Comparison of ENCODE assay signal across 8 cellular contexts in genomic region chr11:64762277-64762915, GRCh38. TPM values are rescaled to one million over a fixed set of nuclear protein-coding genes. Genes with fewer than 3 reads are reported as not detected.
A peak's percentile ranks its signal among the peaks of the same experiment; 100 is the strongest.
DNase-seq lines count a peak whose midpoint lies in the region; ATAC-seq and TF ChIP-seq lines count a peak whose summit lies in the region.

No MANE protein-coding gene starts in this region.

- no TSS peak for BruUV-seq in IMR-90 (replicated peaks; lab: Mats Ljungman, UMichigan)

- H3K4me1 Mint-ChIP-seq in CD4-positive, alpha-beta memory T cell: peaks cover 49 to 86% (median 68%) of the 10 kb centered on the region in 4 donors
- H3K4me1 Mint-ChIP-seq in chondrocyte (ENCODE audit: low read depth): peaks cover 43% of the 10 kb centered on the region
- peaks cover 62% of the 10 kb centered on the region for H3K4me1 Mint-ChIP-seq in nephron

- peaks cover 39% of the 10 kb centered on the region for H3K36me3 ChIP-seq in CD4-positive, alpha-beta memory T cell (ENCODE audit: insufficient read depth, low read length)
- peaks cover 52% of the 10 kb centered on the region for H3K36me3 ChIP-seq in IMR-90 (ENCODE audit: control insufficient read depth, insufficient read depth, low read length)

- no peak overlapping the region for H2BK120ac ChIP-seq in IMR-90 (ENCODE audit: low read depth, low read length)

- no peak overlapping the region for H2AFZ ChIP-seq in IMR-90 (replicated peaks; ENCODE audit: low read length, poor library complexity)

- peak overlapping the region in 1 of 2 donors; percentile 15 for H3K4me3 ChIP-seq in CD4-positive, alpha-beta memory T cell (ENCODE audit: low read length in 2 of 2)
- H3K4me3 ChIP-seq in IMR-90 (ENCODE audit: insufficient read depth, low read depth, low read length): no peak overlapping the region

- WGBS in IMR-90 (ENCODE audit: extremely low coverage in 2 of 2, insufficient read length in 1 of 2), 2 experiments: 52% methylated on average over 3 of the region's 10 CpGs; no CpG with 5 or more reads in 1 of the 2 experiments

- no peak overlapping the region for H3K56ac ChIP-seq in IMR-90 (ENCODE audit: extremely low read depth, insufficient read depth, low read length)

- POLR2A ChIA-PET in CD4-positive, alpha-beta memory T cell (lab: Charles Lee; ENCODE audit: partially characterized antibody): interaction anchor here (0.8 to 33.1 kb wide), 6 partner anchors 13 to 100 kb away, joined by 3 to 1500 read pairs (median 14); partner anchors contain the start of genes MAP4K2, RASGRP2 and SF1
- POLR2A ChIA-PET in IMR-90 (lab: Charles Lee; ENCODE audit: unreplicated experiment): no interaction called here

- H3K27me3 ChIP-seq in CD4-positive, alpha-beta memory T cell (ENCODE audit: insufficient read depth, low read length): no peaks in the 10 kb centered on the region
- no peaks in the 10 kb centered on the region for H3K27me3 ChIP-seq in IMR-90 (ENCODE audit: control insufficient read depth, insufficient read depth, low read length)

- H3K9me3 Mint-ChIP-seq in CD4-positive, alpha-beta memory T cell: peaks cover 0 to 24% (median 0%) of the 10 kb centered on the region in 8 donors
- no peaks in the 10 kb centered on the region for H3K9me3 Mint-ChIP-seq in chondrocyte (ENCODE audit: low read depth)
- no peaks in the 10 kb centered on the region for H3K9me3 Mint-ChIP-seq in nephron

- H3K27me3 Mint-ChIP-seq in CD4-positive, alpha-beta memory T cell: no peaks in the 10 kb centered on the region
- H3K27me3 Mint-ChIP-seq in chondrocyte (ENCODE audit: low read depth): no peaks in the 10 kb centered on the region
- no peaks in the 10 kb centered on the region for H3K27me3 Mint-ChIP-seq in nephron (ENCODE audit: low read depth)

- peaks cover 45% of the 10 kb centered on the region for H4K20me1 ChIP-seq in IMR-90 (ENCODE audit: insufficient read depth, low read length)

- H3K27ac ChIP-seq in CD4-positive, alpha-beta memory T cell (ENCODE audit: low read depth, low read length): peak overlapping the region; percentile 47
- no peak overlapping the region for H3K27ac ChIP-seq in IMR-90 (ENCODE audit: insufficient read depth, low read length)

- no peak overlapping the region for H2BK20ac ChIP-seq in IMR-90 (ENCODE audit: low read depth, low read length)

- DNase-seq in CD4-positive, alpha-beta memory T cell: peak in 1 of 5 donors; percentile 28
- DNase-seq in IMR-90 (no peak), chondrocyte (ENCODE audit: low spot score) (no peak), H4 (ENCODE audit: low spot score) (no peak), NCI-H82 (lab: John Stamatoyannopoulos, UW) (no peak), SK-N-DZ (ENCODE audit: low spot score) (no peak)

- dilution Hi-C loops in IMR-90 (cut with HindIII; ENCODE audit: low sequenced_read_pairs, unreplicated experiment): no loop called here

- in situ Hi-C loops in IMR-90 (cut with MboI; ENCODE audit: low sequenced_read_pairs): no loop called here

- H3K18ac ChIP-seq in IMR-90 (ENCODE audit: low read depth, low read length): no peak overlapping the region

- H3K23ac ChIP-seq in IMR-90 (ENCODE audit: low read depth, low read length): peak overlapping the region; percentile 42

- no peak for TF ChIP-seq RAD21 in IMR-90 (IDR thresholded peaks at IDR 0.05; ENCODE audit: low read length)

- TF ChIP-seq POLR2A in IMR-90 (IDR thresholded peaks at IDR 0.05; ENCODE audit: low read depth, low read length): no peak; the same call in 1 of the 2 replicates

- H3K9me3 ChIP-seq in CD4-positive, alpha-beta memory T cell (ENCODE audit: control insufficient read depth in 1 of 2, low read length in 2 of 2): no peaks in the 10 kb centered on the region
- no peaks in the 10 kb centered on the region for H3K9me3 ChIP-seq in IMR-90 (ENCODE audit: control insufficient read depth, insufficient read depth, low read length)

- no peak overlapping the region for H3K4me2 ChIP-seq in IMR-90 (ENCODE audit: low read depth, low read length)

- peaks cover 43 to 51% of the 10 kb centered on the region in 2 donors for H3K36me3 Mint-ChIP-seq in CD4-positive, alpha-beta memory T cell
- H3K36me3 Mint-ChIP-seq in chondrocyte (ENCODE audit: low read depth): peaks cover 30% of the 10 kb centered on the region
- peaks cover 40% of the 10 kb centered on the region for H3K36me3 Mint-ChIP-seq in nephron (ENCODE audit: low read depth)

- intact Hi-C loops in CD4-positive, alpha-beta memory T cell (cut with micrococcal nuclease): loop anchor here (2.0 kb wide), 1 partner anchor 14 kb away; no protein-coding TSS in a partner anchor
- intact Hi-C loops in IMR-90 (cut with micrococcal nuclease): no loop called here

- H3K79me1 ChIP-seq in IMR-90 (ENCODE audit: low read depth in 1 of 2, low read length in 2 of 2): peaks cover 17 to 49% of the 10 kb centered on the region in 2 experiments

- no peak overlapping the region for H2AK9ac ChIP-seq in IMR-90 (replicated peaks; ENCODE audit: low read depth, low read length, poor library complexity)

- H3K9me1 ChIP-seq in IMR-90 (ENCODE audit: insufficient read depth, low read length): peaks cover 18% of the 10 kb centered on the region; the same call in 1 of the 2 replicates

- CTCF ChIA-PET in CD4-positive, alpha-beta memory T cell (lab: Charles Lee; ENCODE audit: partially characterized antibody): interaction anchor here (0.8 to 7.6 kb wide), 6 partner anchors 10 to 84 kb away, joined by 3 to 135 read pairs (median 5); partner anchors contain the start of gene RASGRP2
- CTCF ChIA-PET in IMR-90 (lab: Yijun Ruan, JAX): no interaction called here

- no peak overlapping the region for H2BK5ac ChIP-seq in IMR-90 (ENCODE audit: low read depth, low read length, poor library complexity, severe bottlenecking)

- peak overlapping the region; percentile 16; the same call in 1 of the 2 replicates for H2AK5ac ChIP-seq in IMR-90 (ENCODE audit: low read depth, low read length)

- ATAC-seq in IMR-90 (ENCODE audit: low read depth) (no peak), GM21423 (IDR thresholded peaks at IDR 0.05; ENCODE audit: unreplicated experiment) (no peak)

- no peak overlapping the region for H4K91ac ChIP-seq in IMR-90 (ENCODE audit: insufficient read depth, low read depth, low read length)

- no peak overlapping the region for H2BK15ac ChIP-seq in IMR-90 (ENCODE audit: low read depth, low read length)

- no peak overlapping the region for H3K9ac ChIP-seq in IMR-90 (ENCODE audit: low read depth, low read length)

- H4K5ac ChIP-seq in IMR-90 (ENCODE audit: low read depth, low read length): no peak overlapping the region

- 0 out of 4 replicates have a peak overlapping the region, but pooled peaks of 1 of the 2 experiments have one; percentile 5 for H4K8ac ChIP-seq in IMR-90 (ENCODE audit: low read depth in 2 of 2, low read length in 2 of 2)

- peaks cover 79% of the 10 kb centered on the region for H3K4me1 ChIP-seq in CD4-positive, alpha-beta memory T cell (ENCODE audit: insufficient read depth, low read length)
- H3K4me1 ChIP-seq in IMR-90 (ENCODE audit: control insufficient read depth, insufficient read depth, low read length): peaks cover 18% of the 10 kb centered on the region

- H3K4ac ChIP-seq in IMR-90 (ENCODE audit: low read depth, low read length): peak overlapping the region; percentile 37; the same call in 1 of the 2 replicates

- no peak overlapping the region for H3K14ac ChIP-seq in IMR-90 (replicated peaks; ENCODE audit: low read depth, low read length)

- no peak for TF ChIP-seq CTCF in IMR-90 (conservative IDR thresholded peaks at IDR 0.05; ENCODE audit: low read depth, low read length)
- no peak for TF ChIP-seq CTCF in chondrocyte (IDR thresholded peaks at IDR 0.05)
- TF ChIP-seq CTCF in nephron (IDR thresholded peaks at IDR 0.05; ENCODE audit: unreplicated experiment in 3 of 3): no peak

- peak overlapping the region; percentile 63 to 94 (median 90) for H3K27ac Mint-ChIP-seq in CD4-positive, alpha-beta memory T cell
- H3K27ac Mint-ChIP-seq in chondrocyte (ENCODE audit: unreplicated experiment) (peak overlapping the region; percentile 41), nephron (peak overlapping the region; percentile 59 to 86 (median 83))

- peak overlapping the region; percentile 63 to 90 (median 77) for H3K4me3 Mint-ChIP-seq in CD4-positive, alpha-beta memory T cell
- H3K4me3 Mint-ChIP-seq in chondrocyte (ENCODE audit: unreplicated experiment): no peak overlapping the region
- peak overlapping the region; percentile 8 to 18 (median 14) for H3K4me3 Mint-ChIP-seq in nephron

RNA-seq across cellular contexts. Expression of gene PYGM, which starts 2.6 kb away (rescaled TPM):
- total RNA-seq in CD4-positive, alpha-beta memory T cell: 10 to 100 TPM; 10.7 to 11.3 TPM
- under 1 TPM in 1 of 2 donors, not detected in 1; 0.38 TPM for polyA plus RNA-seq in CD4-positive, alpha-beta memory T cell
- total RNA-seq in IMR-90 (2012; rRNA removed): under 0.01 and 0.18 TPM in 2 replicates
- polyA plus RNA-seq in IMR-90 (2012; rRNA removed): 0.21 and 0.46 TPM in 2 replicates
- 0.08 and 0.31 TPM in 2 replicates for polyA plus RNA-seq in IMR-90 (2012; cell fraction: cytosol; rRNA removed)
- polyA plus RNA-seq in IMR-90 (2012; cell fraction: nucleus; rRNA removed; ENCODE audit: low replicate concordance): 0.58 and 0.64 TPM in 2 replicates
- 0.65 to 1.6 TPM (median 1.2 TPM) in 3 replicates for total RNA-seq in chondrocyte
- 0.25 TPM in 1 of 2 replicates, not detected in the other for total RNA-seq in H4 (2014; rRNA removed; shearing (Covaris generic))
- polyA plus RNA-seq in SK-N-DZ (2014; cell fraction: cytosol; rRNA removed): 9.8 and 11.6 TPM in 2 replicates
- polyA plus RNA-seq in SK-N-DZ (2014; cell fraction: nucleus; rRNA removed): 7.5 and 9.4 TPM in 2 replicates

RNA-seq across cellular contexts. Expression of gene SF1, which starts 15.9 kb away (rescaled TPM):
- 100 to 1,000 TPM; 805 to 832 TPM for total RNA-seq in CD4-positive, alpha-beta memory T cell
- polyA plus RNA-seq in CD4-positive, alpha-beta memory T cell: 100 to 1,000 TPM in 1 of 2 donors, 10 to 100 TPM in 1; 48.3 to 158 TPM
- total RNA-seq in IMR-90 (2012; rRNA removed): 56.8 and 76.1 TPM in 2 replicates
- polyA plus RNA-seq in IMR-90 (2012; rRNA removed): 75.0 and 88.0 TPM in 2 replicates
- polyA plus RNA-seq in IMR-90 (2012; cell fraction: cytosol; rRNA removed): 103 and 112 TPM in 2 replicates
- 263 and 388 TPM in 2 replicates for polyA plus RNA-seq in IMR-90 (2012; cell fraction: nucleus; rRNA removed; ENCODE audit: low replicate concordance)
- total RNA-seq in chondrocyte: 183 to 198 TPM (median 190 TPM) in 3 replicates
- 79.6 and 94.1 TPM in 2 replicates for total RNA-seq in H4 (2014; rRNA removed; shearing (Covaris generic))
- polyA plus RNA-seq in SK-N-DZ (2014; cell fraction: cytosol; rRNA removed): 143 and 178 TPM in 2 replicates
- polyA plus RNA-seq in SK-N-DZ (2014; cell fraction: nucleus; rRNA removed): 181 and 258 TPM in 2 replicates

RNA-seq across cellular contexts. Expression of gene RASGRP2, which starts 18.5 kb away (rescaled TPM):
- total RNA-seq in CD4-positive, alpha-beta memory T cell: 100 to 1,000 TPM; 440 to 463 TPM
- 100 to 1,000 TPM; 177 to 208 TPM for polyA plus RNA-seq in CD4-positive, alpha-beta memory T cell
- not detected in 2 replicates for total RNA-seq in IMR-90 (2012; rRNA removed)
- polyA plus RNA-seq in IMR-90 (2012; rRNA removed): 0.82 and 1.2 TPM in 2 replicates
- 0.93 TPM in 1 of 2 replicates, not detected in the other for polyA plus RNA-seq in IMR-90 (2012; cell fraction: cytosol; rRNA removed)
- polyA plus RNA-seq in IMR-90 (2012; cell fraction: nucleus; rRNA removed; ENCODE audit: low replicate concordance): 1.2 and 1.9 TPM in 2 replicates
- 4.7 to 11.4 TPM (median 10.1 TPM) in 3 replicates for total RNA-seq in chondrocyte
- total RNA-seq in H4 (2014; rRNA removed; shearing (Covaris generic)): not detected in 2 replicates
- 10.4 and 13.9 TPM in 2 replicates for polyA plus RNA-seq in SK-N-DZ (2014; cell fraction: cytosol; rRNA removed)
- 55.3 and 58.4 TPM in 2 replicates for polyA plus RNA-seq in SK-N-DZ (2014; cell fraction: nucleus; rRNA removed)

RNA-seq across cellular contexts. Expression of gene NRXN2, which starts 39.4 kb away (rescaled TPM):
- under 1 TPM in 1 of 2 experiments, not detected in 1; 0.30 TPM for total RNA-seq in CD4-positive, alpha-beta memory T cell
- polyA plus RNA-seq in CD4-positive, alpha-beta memory T cell: not detected
- total RNA-seq in IMR-90 (2012; rRNA removed): 0.18 and 0.28 TPM in 2 replicates
- 0.13 and 0.22 TPM in 2 replicates for polyA plus RNA-seq in IMR-90 (2012; rRNA removed)
- polyA plus RNA-seq in IMR-90 (2012; cell fraction: cytosol; rRNA removed): 0.17 and 0.21 TPM in 2 replicates
- 0.39 and 0.55 TPM in 2 replicates for polyA plus RNA-seq in IMR-90 (2012; cell fraction: nucleus; rRNA removed; ENCODE audit: low replicate concordance)
- total RNA-seq in chondrocyte: 1.1 to 3.0 TPM (median 1.8 TPM) in 3 replicates
- total RNA-seq in H4 (2014; rRNA removed; shearing (Covaris generic)): 0.17 and 0.35 TPM in 2 replicates
- polyA plus RNA-seq in SK-N-DZ (2014; cell fraction: cytosol; rRNA removed): 19.4 and 25.3 TPM in 2 replicates
- 14.1 and 25.9 TPM in 2 replicates for polyA plus RNA-seq in SK-N-DZ (2014; cell fraction: nucleus; rRNA removed)

RNA-seq across cellular contexts. Expression of gene MAP4K2, which starts 40.6 kb away (rescaled TPM):
- total RNA-seq in CD4-positive, alpha-beta memory T cell: 100 to 1,000 TPM; 122 to 128 TPM
- polyA plus RNA-seq in CD4-positive, alpha-beta memory T cell: 10 to 100 TPM; 32.3 to 57.2 TPM
- total RNA-seq in IMR-90 (2012; rRNA removed) (9.2 and 11.7 TPM in 2 replicates), chondrocyte (11.3 to 17.8 TPM (median 13.4 TPM) in 3 replicates)
- polyA plus RNA-seq in IMR-90 (2012; rRNA removed): 16.6 and 22.2 TPM in 2 replicates
- 18.8 and 24.1 TPM in 2 replicates for polyA plus RNA-seq in IMR-90 (2012; cell fraction: cytosol; rRNA removed)
- polyA plus RNA-seq in IMR-90 (2012; cell fraction: nucleus; rRNA removed; ENCODE audit: low replicate concordance): 41.7 and 95.5 TPM in 2 replicates
- total RNA-seq in H4 (2014; rRNA removed; shearing (Covaris generic)): 18.0 and 40.9 TPM in 2 replicates
- polyA plus RNA-seq in SK-N-DZ (2014; cell fraction: cytosol; rRNA removed): 12.7 and 32.3 TPM in 2 replicates
- polyA plus RNA-seq in SK-N-DZ (2014; cell fraction: nucleus; rRNA removed): 62.1 and 80.6 TPM in 2 replicates

Comparison
In these comparisons a context has a peak if more than half of its experiments do, and no peak if none do; other contexts are left out.
1. RNA of gene RASGRP2, which starts 18.5 kb away (total RNA-seq): 440 to 463 TPM in CD4-positive, alpha-beta memory T cell; 4.7 to 11.4 TPM in chondrocyte, not detected in H4 and not detected in IMR-90; every median in the first group is over 10 times any median in the second.
2. Peak in every context shown above with its lines, with median percentiles within 50 percentile points of each other: H3K27ac Mint-ChIP-seq.